In genomic region chr10:125082881-125083575, GRCh38 we compare ENCODE assay signal across 1 cellular context.
TF ChIP-seq lines count a peak whose summit lies in the region.

No MANE protein-coding gene starts in this region.

TF ChIP-seq in GM23338, 12 proteins besides CTCF, POLR2A, EP300 and RAD21 (continued from another document):
- no peak for TF ChIP-seq NANOG (IDR thresholded peaks at IDR 0.05; ENCODE audit: borderline replicate concordance)
- no peak for TF ChIP-seq EZH2 (IDR thresholded peaks at IDR 0.05; ENCODE audit: low read depth, unreplicated experiment)
- TF ChIP-seq JUNB (IDR thresholded peaks at IDR 0.05; ENCODE audit: unreplicated experiment) = no peak
- TF ChIP-seq ZNF114 (CRISPR knock-in tag; IDR thresholded peaks at IDR 0.05) = no peak
- no peak for TF ChIP-seq ZNF462 (CRISPR knock-in tag; IDR thresholded peaks at IDR 0.05)
- TF ChIP-seq STAT1 (IDR thresholded peaks at IDR 0.05; ENCODE audit: unreplicated experiment) = no peak
